Comparison of ENCODE assay signal across 1 cellular context in genomic region chr16:2973081-2973480, GRCh38.
TF ChIP-seq lines count a peak whose summit lies in the region.

No MANE protein-coding gene starts in this region.

TF ChIP-seq in HEK293, 187 proteins besides CTCF, POLR2A, EP300 and RAD21 (continued from another document):
- TF ChIP-seq ZBTB6 (tag by site-specific recombination; IDR thresholded peaks at IDR 0.05) (0 out of 2 replicates have a peak, but pooled peaks have one; percentile 30), ZNF324 (tag by site-specific recombination; IDR thresholded peaks at IDR 0.05) (no peak)
